1 cellular context compared by ENCODE assay signal in the genomic region with DNA sequence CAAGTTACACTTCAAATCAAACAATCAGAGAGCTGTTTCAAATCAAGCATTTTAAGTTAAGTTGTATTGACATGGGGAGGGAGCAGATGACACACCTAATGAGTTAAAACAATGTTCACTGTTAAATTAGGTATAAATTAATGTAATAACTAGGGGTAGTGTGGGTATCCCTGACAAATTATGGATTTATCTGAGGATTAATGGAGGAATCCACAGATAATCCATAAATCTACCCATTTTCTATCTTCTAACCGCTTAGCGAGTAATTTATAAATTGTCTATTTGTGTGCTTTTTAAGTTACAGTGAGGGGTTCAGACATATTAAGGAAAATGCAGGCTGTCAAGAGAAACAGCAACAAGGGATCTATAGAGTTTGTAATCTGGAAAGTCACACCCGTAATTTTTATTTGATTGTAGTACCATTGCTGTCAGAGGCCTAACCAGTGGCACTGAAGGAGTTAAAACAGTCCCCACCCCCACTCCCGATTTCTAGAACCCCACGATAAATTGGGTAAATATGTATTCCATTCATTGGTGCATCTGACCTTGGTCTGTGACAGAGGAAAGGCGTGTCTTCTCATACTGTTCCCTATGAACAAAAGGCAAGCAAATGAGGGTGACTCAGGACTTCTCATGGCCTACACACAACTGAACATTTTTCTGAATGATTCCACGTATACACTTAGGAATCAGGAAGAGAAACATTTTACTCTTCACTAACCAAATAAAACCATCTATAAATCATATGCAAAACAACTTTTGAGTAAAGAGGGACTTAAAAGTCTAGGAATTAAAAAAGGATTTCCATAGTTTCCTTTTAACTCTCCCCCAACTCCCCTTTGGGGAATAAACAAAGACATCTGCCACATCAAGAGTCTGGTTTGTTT.
TF ChIP-seq lines count a peak whose summit lies in the region.

No MANE protein-coding gene starts in this region.

TF ChIP-seq in HepG2, 621 proteins besides CTCF, POLR2A, EP300 and RAD21 (continued from another document and continues in another):
- TF ChIP-seq, protein P1, sequence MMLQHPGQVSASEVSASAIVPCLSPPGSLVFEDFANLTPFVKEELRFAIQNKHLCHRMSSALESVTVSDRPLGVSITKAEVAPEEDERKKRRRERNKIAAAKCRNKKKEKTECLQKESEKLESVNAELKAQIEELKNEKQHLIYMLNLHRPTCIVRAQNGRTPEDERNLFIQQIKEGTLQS (CRISPR knock-in tag; IDR thresholded peaks at IDR 0.05) = no peak
- TF ChIP-seq MAZ (IDR thresholded peaks at IDR 0.05; ENCODE audit: borderline replicate concordance, low read depth, low read length) = no peak
- no peak for TF ChIP-seq MAZ (CRISPR knock-in tag; IDR thresholded peaks at IDR 0.05; ENCODE audit: low read depth)
- no peak for TF ChIP-seq CEBPB (IDR thresholded peaks at IDR 0.05; ENCODE audit: borderline replicate concordance, low read depth, low read length)
- TF ChIP-seq MIER2 (CRISPR knock-in tag; IDR thresholded peaks at IDR 0.05) = no peak
- peak; percentile 49; the same call in 1 of the 2 replicates for TF ChIP-seq ELF1 (CRISPR knock-in tag; IDR thresholded peaks at IDR 0.05)
- no peak for TF ChIP-seq NRL (CRISPR knock-in tag; IDR thresholded peaks at IDR 0.05; ENCODE audit: borderline replicate concordance)
- TF ChIP-seq NR2F2 (IDR thresholded peaks at IDR 0.05; ENCODE audit: borderline replicate concordance, low read depth) = no peak
- TF ChIP-seq NFYB (CRISPR knock-in tag; IDR thresholded peaks at IDR 0.05) = no peak
- no peak for TF ChIP-seq ZNF30 (CRISPR knock-in tag; IDR thresholded peaks at IDR 0.05)
- TF ChIP-seq ZNF605 (CRISPR knock-in tag; IDR thresholded peaks at IDR 0.05) = no peak
- TF ChIP-seq, protein P2, sequence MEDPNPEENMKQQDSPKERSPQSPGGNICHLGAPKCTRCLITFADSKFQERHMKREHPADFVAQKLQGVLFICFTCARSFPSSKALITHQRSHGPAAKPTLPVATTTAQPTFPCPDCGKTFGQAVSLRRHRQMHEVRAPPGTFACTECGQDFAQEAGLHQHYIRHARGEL (CRISPR knock-in tag; IDR thresholded peaks at IDR 0.05) = no peak
- no peak for TF ChIP-seq PHF8 (CRISPR knock-in tag; IDR thresholded peaks at IDR 0.05)
- TF ChIP-seq NFE2 (CRISPR knock-in tag; IDR thresholded peaks at IDR 0.05) = peak; percentile 83
- TF ChIP-seq REXO4 (CRISPR knock-in tag; IDR thresholded peaks at IDR 0.05; ENCODE audit: borderline replicate concordance) = no peak
- TF ChIP-seq ZNF44 (CRISPR knock-in tag; IDR thresholded peaks at IDR 0.05) = no peak
- no peak for TF ChIP-seq ZNF883 (CRISPR knock-in tag; IDR thresholded peaks at IDR 0.05; ENCODE audit: not compliant biosample characterization)
- TF ChIP-seq KAT8 (CRISPR knock-in tag; IDR thresholded peaks at IDR 0.05) = peak; percentile 40; the same call in 1 of the 2 replicates
- TF ChIP-seq ZBTB8A (CRISPR knock-in tag; IDR thresholded peaks at IDR 0.05; ENCODE audit: borderline replicate concordance, low read depth) = no peak
- TF ChIP-seq ZNF20 (CRISPR knock-in tag; IDR thresholded peaks at IDR 0.05) = no peak
- peak; percentile 62; the same call in 1 of the 2 replicates for TF ChIP-seq ZMYM4 (CRISPR knock-in tag; IDR thresholded peaks at IDR 0.05)
- TF ChIP-seq, protein P3, sequence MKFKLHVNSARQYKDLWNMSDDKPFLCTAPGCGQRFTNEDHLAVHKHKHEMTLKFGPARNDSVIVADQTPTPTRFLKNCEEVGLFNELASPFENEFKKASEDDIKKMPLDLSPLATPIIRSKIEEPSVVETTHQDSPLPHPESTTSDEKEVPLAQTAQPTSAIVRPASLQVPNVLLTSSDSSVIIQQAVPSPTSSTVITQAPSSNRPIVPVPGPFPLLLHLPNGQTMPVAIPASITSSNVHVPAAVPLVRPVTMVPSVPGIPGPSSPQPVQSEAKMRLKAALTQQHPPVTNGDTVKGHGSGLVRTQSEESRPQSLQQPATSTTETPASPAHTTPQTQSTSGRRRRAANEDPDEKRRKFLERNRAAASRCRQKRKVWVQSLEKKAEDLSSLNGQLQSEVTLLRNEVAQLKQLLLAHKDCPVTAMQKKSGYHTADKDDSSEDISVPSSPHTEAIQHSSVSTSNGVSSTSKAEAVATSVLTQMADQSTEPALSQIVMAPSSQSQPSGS (CRISPR knock-in tag; IDR thresholded peaks at IDR 0.05) = no peak
- no peak for TF ChIP-seq ZNF138 (CRISPR knock-in tag; IDR thresholded peaks at IDR 0.05; ENCODE audit: low read depth)
- no peak for TF ChIP-seq ZBTB3 (CRISPR knock-in tag; IDR thresholded peaks at IDR 0.05; ENCODE audit: borderline replicate concordance, low read depth)
- TF ChIP-seq SP1 (IDR thresholded peaks at IDR 0.05) = no peak
- TF ChIP-seq SP1 (CRISPR knock-in tag; IDR thresholded peaks at IDR 0.05) = peak; percentile 35; the same call in 1 of the 2 replicates
- TF ChIP-seq SNAI1 (CRISPR knock-in tag; IDR thresholded peaks at IDR 0.05; ENCODE audit: borderline replicate concordance) = no peak
- TF ChIP-seq ZNF761 (CRISPR knock-in tag; conservative IDR thresholded peaks at IDR 0.05) = 0 out of 2 replicates have a peak, but pooled peaks have one; percentile 3
- TF ChIP-seq, protein P4, sequence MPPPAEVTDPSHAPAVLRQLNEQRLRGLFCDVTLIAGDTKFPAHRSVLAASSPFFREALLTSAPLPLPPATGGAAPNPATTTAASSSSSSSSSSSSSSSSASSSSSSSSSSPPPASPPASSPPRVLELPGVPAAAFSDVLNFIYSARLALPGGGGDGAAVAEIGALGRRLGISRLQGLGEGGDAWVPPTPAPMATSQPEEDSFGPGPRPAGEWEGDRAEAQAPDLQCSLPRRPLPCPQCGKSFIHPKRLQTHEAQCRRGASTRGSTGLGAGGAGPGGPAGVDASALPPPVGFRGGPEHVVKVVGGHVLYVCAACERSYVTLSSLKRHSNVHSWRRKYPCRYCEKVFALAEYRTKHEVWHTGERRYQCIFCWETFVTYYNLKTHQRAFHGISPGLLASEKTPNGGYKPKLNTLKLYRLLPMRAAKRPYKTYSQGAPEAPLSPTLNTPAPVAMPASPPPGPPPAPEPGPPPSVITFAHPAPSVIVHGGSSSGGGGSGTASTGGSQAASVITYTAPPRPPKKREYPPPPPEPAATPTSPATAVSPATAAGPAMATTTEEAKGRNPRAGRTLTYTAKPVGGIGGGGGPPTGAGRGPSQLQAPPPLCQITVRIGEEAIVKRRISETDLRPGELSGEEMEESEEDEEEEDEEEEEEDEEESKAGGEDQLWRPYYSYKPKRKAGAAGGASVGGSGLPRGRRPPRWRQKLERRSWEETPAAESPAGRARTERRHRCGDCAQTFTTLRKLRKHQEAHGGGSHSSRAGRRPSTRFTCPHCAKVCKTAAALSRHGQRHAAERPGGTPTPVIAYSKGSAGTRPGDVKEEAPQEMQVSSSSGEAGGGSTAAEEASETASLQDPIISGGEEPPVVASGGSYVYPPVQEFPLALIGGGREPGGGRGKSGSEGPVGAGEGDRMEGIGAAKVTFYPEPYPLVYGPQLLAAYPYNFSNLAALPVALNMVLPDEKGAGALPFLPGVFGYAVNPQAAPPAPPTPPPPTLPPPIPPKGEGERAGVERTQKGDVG (CRISPR knock-in tag; IDR thresholded peaks at IDR 0.05; ENCODE audit: borderline replicate concordance) = no peak
- TF ChIP-seq ELF4 (CRISPR knock-in tag; IDR thresholded peaks at IDR 0.05; ENCODE audit: borderline replicate concordance) = no peak
- TF ChIP-seq REPIN1 (CRISPR knock-in tag; IDR thresholded peaks at IDR 0.05; ENCODE audit: borderline replicate concordance, low read depth) = no peak
- no peak for TF ChIP-seq ZNF34 (CRISPR knock-in tag; IDR thresholded peaks at IDR 0.05; ENCODE audit: borderline replicate concordance)
- no peak for TF ChIP-seq ZNF33B (CRISPR knock-in tag; IDR thresholded peaks at IDR 0.05)
- TF ChIP-seq MED8 (CRISPR knock-in tag; IDR thresholded peaks at IDR 0.05; ENCODE audit: insufficient replicate concordance) = peak; percentile 57
- TF ChIP-seq SATB2 (CRISPR knock-in tag; IDR thresholded peaks at IDR 0.05) = no peak
- TF ChIP-seq ZBTB20 (CRISPR knock-in tag; IDR thresholded peaks at IDR 0.05; ENCODE audit: borderline replicate concordance, low read depth) = no peak
- no peak for TF ChIP-seq TBX3 (IDR thresholded peaks at IDR 0.05; ENCODE audit: borderline replicate concordance)
- no peak for TF ChIP-seq ZNF598 (CRISPR knock-in tag; IDR thresholded peaks at IDR 0.05; ENCODE audit: borderline replicate concordance)
- TF ChIP-seq SIN3B (IDR thresholded peaks at IDR 0.05; ENCODE audit: low read length) = no peak
- no peak; the same call in 1 of the 2 replicates for TF ChIP-seq ZFP1 (CRISPR knock-in tag; IDR thresholded peaks at IDR 0.05)
- TF ChIP-seq, protein P5, sequence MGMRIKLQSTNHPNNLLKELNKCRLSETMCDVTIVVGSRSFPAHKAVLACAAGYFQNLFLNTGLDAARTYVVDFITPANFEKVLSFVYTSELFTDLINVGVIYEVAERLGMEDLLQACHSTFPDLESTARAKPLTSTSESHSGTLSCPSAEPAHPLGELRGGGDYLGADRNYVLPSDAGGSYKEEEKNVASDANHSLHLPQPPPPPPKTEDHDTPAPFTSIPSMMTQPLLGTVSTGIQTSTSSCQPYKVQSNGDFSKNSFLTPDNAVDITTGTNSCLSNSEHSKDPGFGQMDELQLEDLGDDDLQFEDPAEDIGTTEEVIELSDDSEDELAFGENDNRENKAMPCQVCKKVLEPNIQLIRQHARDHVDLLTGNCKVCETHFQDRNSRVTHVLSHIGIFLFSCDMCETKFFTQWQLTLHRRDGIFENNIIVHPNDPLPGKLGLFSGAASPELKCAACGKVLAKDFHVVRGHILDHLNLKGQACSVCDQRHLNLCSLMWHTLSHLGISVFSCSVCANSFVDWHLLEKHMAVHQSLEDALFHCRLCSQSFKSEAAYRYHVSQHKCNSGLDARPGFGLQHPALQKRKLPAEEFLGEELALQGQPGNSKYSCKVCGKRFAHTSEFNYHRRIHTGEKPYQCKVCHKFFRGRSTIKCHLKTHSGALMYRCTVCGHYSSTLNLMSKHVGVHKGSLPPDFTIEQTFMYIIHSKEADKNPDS (CRISPR knock-in tag; IDR thresholded peaks at IDR 0.05) = no peak
- no peak for TF ChIP-seq CCDC6 (CRISPR knock-in tag; IDR thresholded peaks at IDR 0.05)
- no peak for TF ChIP-seq TCF12 (IDR thresholded peaks at IDR 0.05)
- TF ChIP-seq TCF12 (CRISPR knock-in tag; IDR thresholded peaks at IDR 0.05) = no peak
- no peak for TF ChIP-seq TOPORS (CRISPR knock-in tag; IDR thresholded peaks at IDR 0.05)
- TF ChIP-seq GABPB1 (CRISPR knock-in tag; IDR thresholded peaks at IDR 0.05) = no peak
- peak; percentile 69 for TF ChIP-seq CBX1 (IDR thresholded peaks at IDR 0.05; ENCODE audit: low read depth)
- no peak for TF ChIP-seq DNMT3B (CRISPR knock-in tag; conservative IDR thresholded peaks at IDR 0.05)
- no peak for TF ChIP-seq SYNCRIP (IDR thresholded peaks at IDR 0.05; ENCODE audit: insufficient read depth, low read depth, low read length)
- no peak for TF ChIP-seq ZKSCAN1 (IDR thresholded peaks at IDR 0.05; ENCODE audit: low read length)
- no peak for TF ChIP-seq NCOA5 (CRISPR knock-in tag; IDR thresholded peaks at IDR 0.05)
- 0 out of 2 replicates have a peak, but pooled peaks have one; percentile 39 for TF ChIP-seq GLI4 (CRISPR knock-in tag; IDR thresholded peaks at IDR 0.05; ENCODE audit: borderline replicate concordance)
- no peak for TF ChIP-seq DZIP1 (CRISPR knock-in tag; IDR thresholded peaks at IDR 0.05)
- TF ChIP-seq GATAD2A (CRISPR knock-in tag; IDR thresholded peaks at IDR 0.05) = peak; percentile 87
- no peak for TF ChIP-seq FOSL1 (CRISPR knock-in tag; IDR thresholded peaks at IDR 0.05; ENCODE audit: borderline replicate concordance)
